In the genomic region with DNA sequence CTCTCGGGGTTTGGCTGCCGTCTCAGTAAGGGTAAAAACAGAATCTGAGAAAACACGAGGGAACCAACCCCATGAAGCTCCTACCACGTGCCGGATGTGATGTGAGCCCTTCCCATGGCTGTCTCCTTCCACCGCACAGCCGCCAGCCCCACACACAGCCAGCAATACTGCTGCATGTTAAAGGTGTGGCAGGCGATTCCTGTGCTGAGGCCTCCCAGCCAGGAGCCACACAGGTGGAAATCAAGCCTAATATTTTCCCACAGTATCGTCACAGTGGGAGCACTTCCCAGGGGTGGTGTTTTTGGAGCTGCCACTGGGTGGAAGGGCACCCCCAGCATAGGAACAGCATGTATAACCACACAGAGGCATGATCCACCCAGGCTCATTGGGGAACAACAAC, we compare ENCODE assay signal across 17 cellular contexts.
DNase-seq lines count a peak whose midpoint lies in the region; TF ChIP-seq lines count a peak whose summit lies in the region.
"Had no signal": no experiment of that assay in that cellular context is flagged by ENCODE, and none has a peak within 500 bp of the region (broad histone marks: within the 10 kb centered on the region; RNA-seq: fewer than 3 reads in every experiment).

No MANE protein-coding gene starts in this region.

- no peaks in the 10 kb centered on the region for H3K4me1 Mint-ChIP-seq in osteocyte (ENCODE audit: unreplicated experiment)
- H3K4me1 Mint-ChIP-seq: CD4-positive, CD25-positive, alpha-beta regulatory T cell; CD8-positive, alpha-beta memory T cell had no signal

- DNase-seq in LoVo (ENCODE audit: low spot score) (peak; percentile 2), osteocyte (ENCODE audit: extremely low spot score, unreplicated experiment) (peak; percentile 67), kidney glomerular epithelial cell (lab: John Stamatoyannopoulos, UW) (no peak), hippocampal formation (lab: John Stamatoyannopoulos, UW) (no peak), NCI-H128 (lab: John Stamatoyannopoulos, UW; ENCODE audit: unreplicated experiment) (no peak)
- DNase-seq in activated CD8-positive, alpha-beta memory T cell treated with anti-CD3 and anti-CD28 coated beads, Interleukin-2, amount 50 U/mL, for 48 hours = peak; percentile 25
- DNase-seq: ACHN; BE2C; C1 segment of cervical spinal cord; CD4-positive, CD25-positive, alpha-beta regulatory T cell; CD8-positive, alpha-beta memory T cell; COR-L47; DMS 273 treated with DMSO at 0.1 percent for 48 hours; DMS53; DND-41; EL; GM23248 had no signal

- no peak overlapping the region for H3K4me3 Mint-ChIP-seq in osteocyte (ENCODE audit: unreplicated experiment)
- H3K4me3 Mint-ChIP-seq: CD4-positive, CD25-positive, alpha-beta regulatory T cell; CD8-positive, alpha-beta memory T cell had no signal

- H3K27me3 Mint-ChIP-seq in osteocyte (ENCODE audit: unreplicated experiment) = no peaks in the 10 kb centered on the region

- TF ChIP-seq CTCF in osteocyte (IDR thresholded peaks at IDR 0.05) = no peak

- H3K36me3 Mint-ChIP-seq in osteocyte (ENCODE audit: unreplicated experiment) = no peaks in the 10 kb centered on the region
- H3K36me3 Mint-ChIP-seq: CD4-positive, CD25-positive, alpha-beta regulatory T cell; CD8-positive, alpha-beta memory T cell had no signal

- H3K9me3 Mint-ChIP-seq in osteocyte (ENCODE audit: unreplicated experiment) = no peaks in the 10 kb centered on the region
- H3K9me3 Mint-ChIP-seq: CD8-positive, alpha-beta memory T cell had no signal

- no peak overlapping the region for H3K27ac Mint-ChIP-seq in osteocyte (ENCODE audit: unreplicated experiment)
- H3K27ac Mint-ChIP-seq: CD4-positive, CD25-positive, alpha-beta regulatory T cell; CD8-positive, alpha-beta memory T cell had no signal

Comparison
In these comparisons a context has a peak if more than half of its experiments do, and no peak if none do; other contexts are left out.
1. DNase-seq: peak in LoVo (single experiment), activated CD8-positive, alpha-beta memory T cell treated with anti-CD3 and anti-CD28 coated beads, Interleukin-2, amount 50 U/mL, for 48 hours (single experiment) and osteocyte (single experiment); none in kidney glomerular epithelial cell (single experiment), hippocampal formation (0 of 2) and NCI-H128 (single experiment).